In the genomic region with DNA sequence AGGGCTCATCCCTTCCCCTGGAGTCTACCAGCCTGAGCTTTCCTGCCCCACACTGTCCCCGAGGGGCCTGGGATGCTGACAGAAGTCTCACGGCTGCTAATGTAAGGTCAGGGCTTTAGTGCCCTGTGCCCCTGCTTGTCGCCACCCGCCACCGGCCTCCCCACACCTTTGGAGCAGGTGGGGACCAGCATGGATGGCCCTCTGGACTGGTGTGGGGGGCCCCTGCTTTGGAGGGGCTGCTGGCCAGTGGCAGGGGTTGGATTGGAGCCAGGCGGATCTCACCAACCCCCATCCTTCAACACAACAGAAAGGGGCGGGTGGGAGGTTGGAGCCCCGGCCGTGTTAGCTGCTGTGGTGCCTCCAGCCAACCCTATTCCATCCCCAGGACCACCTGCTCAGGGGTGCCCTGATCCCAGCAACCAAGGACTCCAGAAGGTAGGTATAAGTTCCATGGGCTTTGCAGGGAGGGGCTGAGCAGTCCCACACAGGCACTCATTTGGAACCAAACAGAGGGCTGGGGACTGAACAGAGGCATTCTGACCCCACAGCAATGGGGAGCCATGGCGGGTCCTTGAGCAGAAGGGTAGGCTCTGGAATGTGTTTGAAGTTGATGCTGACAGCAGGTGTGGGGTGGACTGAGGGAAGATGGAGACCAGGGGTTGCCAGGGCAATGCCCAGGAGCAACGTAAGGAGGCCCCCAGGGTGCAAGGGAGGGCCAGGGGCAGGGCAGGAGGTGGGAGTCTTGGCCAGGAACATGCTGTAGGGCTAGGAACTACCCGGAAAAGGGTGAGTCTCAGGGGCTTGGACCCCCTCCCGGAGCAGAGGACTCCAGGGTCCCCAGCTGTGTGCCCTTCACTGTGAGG, we compare ENCODE assay signal across 21 cellular contexts.
DNase-seq lines count a peak whose midpoint lies in the region; ATAC-seq and TF ChIP-seq lines count a peak whose summit lies in the region.
"Had no signal": no experiment of that assay in that cellular context is flagged by ENCODE, and none has a peak within 500 bp of the region (broad histone marks: within the 10 kb centered on the region; RNA-seq: fewer than 3 reads in every experiment).

No MANE protein-coding gene starts in this region.

- H3K27ac Mint-ChIP-seq in neural progenitor cell: peak overlapping the region; percentile 36
- H3K27ac Mint-ChIP-seq: activated naive CD8-positive, alpha-beta T cell; T-cell had no signal

- no peak overlapping the region for H3K4me2 ChIP-seq in neural progenitor cell

- H3K36me3 Mint-ChIP-seq in neural progenitor cell: no peaks in the 10 kb centered on the region
- H3K36me3 Mint-ChIP-seq: activated naive CD8-positive, alpha-beta T cell; brain; T-cell had no signal

- H3K36me3 ChIP-seq in ascending aorta: no peaks in the 10 kb centered on the region
- H3K36me3 ChIP-seq in neural progenitor cell: no peaks in the 10 kb centered on the region
- H3K36me3 ChIP-seq: neutrophil had no signal

- H3K79me2 ChIP-seq in neural progenitor cell (ENCODE audit: low read depth): no peaks in the 10 kb centered on the region

- no peak for ATAC-seq in foreskin keratinocyte
- ATAC-seq in GM21390 (IDR thresholded peaks at IDR 0.05; ENCODE audit: unreplicated experiment): no peak
- ATAC-seq: T-cell had no signal

- H3K4me1 ChIP-seq in ascending aorta (peaks cover 0 to 7% of the 10 kb centered on the region in 2 donors), neural progenitor cell (peaks cover 17% of the 10 kb centered on the region), foreskin keratinocyte (no peaks in the 10 kb centered on the region)

- DNase-seq in NCI-H1417 (lab: John Stamatoyannopoulos, UW) (peak in 2 of 3 experiments; percentile 38 to 57), NCI-H1417 treated with DMSO at 0.1 percent for 48 hours (lab: John Stamatoyannopoulos, UW) (no peak), AG20443 (ENCODE audit: low spot score) (peak; percentile 9), ascending aorta (ENCODE audit: low spot score in 2 of 2) (peak; percentile 3 to 52), neural progenitor cell (ENCODE audit: low spot score) (no peak), middle frontal gyrus (ENCODE audit: extremely low spot score, low spot score) (no peak), foreskin keratinocyte (no peak)
- DNase-seq: activated CD4-positive, alpha-beta T cell treated with anti-CD3 and anti-CD28 coated beads, Interleukin-2, amount 50 U/mL, for 1 hour; activated T-cell treated with anti-CD3 and anti-CD28 coated beads, Interleukin-2, amount 50 U/mL, for 1 hour; Calu3; EL; IMR-90; NCI-H1436; NCI-H2171; stimulated activated CD8-positive, alpha-beta memory T cell treated with anti-CD3 and anti-CD28 coated beads, Interleukin-4, amount 100 ng/mL, for 48 hours had no signal

- H4K20me1 ChIP-seq in neural progenitor cell (ENCODE audit: low read depth): no peaks in the 10 kb centered on the region

- no peak overlapping the region for H3K4me3 Mint-ChIP-seq in neural progenitor cell
- H3K4me3 Mint-ChIP-seq: activated naive CD8-positive, alpha-beta T cell; brain; T-cell had no signal

- peaks cover 12% of the 10 kb centered on the region for H3K4me1 Mint-ChIP-seq in neural progenitor cell
- H3K4me1 Mint-ChIP-seq: T-cell had no signal

- H3K9me3 Mint-ChIP-seq in neural progenitor cell: no peaks in the 10 kb centered on the region
- H3K9me3 Mint-ChIP-seq: T-cell had no signal

- H3K4me3 ChIP-seq in ascending aorta (no peak overlapping the region), neural progenitor cell (no peak overlapping the region)

- H3K27me3 ChIP-seq in ascending aorta: no peaks in the 10 kb centered on the region
- no peaks in the 10 kb centered on the region for H3K27me3 ChIP-seq in neural progenitor cell
- H3K27me3 ChIP-seq in foreskin keratinocyte: no peaks in the 10 kb centered on the region

- H3K27me3 Mint-ChIP-seq in neural progenitor cell (ENCODE audit: insufficient read depth, low read depth): peaks cover 6% of the 10 kb centered on the region
- H3K27me3 Mint-ChIP-seq: activated naive CD8-positive, alpha-beta T cell had no signal

- no peak overlapping the region for H3K9ac ChIP-seq in neural progenitor cell

- no peaks in the 10 kb centered on the region for H3F3A ChIP-seq in neural progenitor cell (ENCODE audit: low read depth)

- H3K9me3 ChIP-seq in ascending aorta: no peaks in the 10 kb centered on the region
- no peaks in the 10 kb centered on the region for H3K9me3 ChIP-seq in neural progenitor cell (ENCODE audit: low read depth)
- H3K9me3 ChIP-seq: neutrophil had no signal

- H3K27ac ChIP-seq in ascending aorta (no peak overlapping the region), neural progenitor cell (no peak overlapping the region), foreskin keratinocyte (no peak overlapping the region)
- H3K27ac ChIP-seq: 22Rv1, neutrophil had no signal

- TF ChIP-seq CTCF in ascending aorta (IDR thresholded peaks at IDR 0.05) (no peak), neural progenitor cell (IDR thresholded peaks at IDR 0.05) (no peak), foreskin keratinocyte (conservative IDR thresholded peaks at IDR 0.05) (no peak)

- no peak overlapping the region for H2AFZ ChIP-seq in neural progenitor cell (replicated peaks)

- intact Hi-C loops in ascending aorta (cut with DNase I): no loop called here

Comparison
In these comparisons a context has a peak if more than half of its experiments do, and no peak if none do; other contexts are left out.
1. DNase-seq: peak in NCI-H1417 (2 of 3), AG20443 (single experiment) and ascending aorta (2 of 2); none in NCI-H1417 treated with DMSO at 0.1 percent for 48 hours (single experiment), neural progenitor cell (single experiment), middle frontal gyrus (single experiment) and foreskin keratinocyte (0 of 2).